In genomic region chr2:1653137-1653789, GRCh38 we compare ENCODE assay signal across 10 cellular contexts.
DNase-seq lines count a peak whose midpoint lies in the region; ATAC-seq lines count a peak whose summit lies in the region.
"Had no signal": no experiment of that assay in that cellular context is flagged by ENCODE, and none has a peak within 500 bp of the region (broad histone marks: within the 10 kb centered on the region; RNA-seq: fewer than 3 reads in every experiment).

No MANE protein-coding gene starts in this region.

- H3K9me3 ChIP-seq in stomach smooth muscle (ENCODE audit: control insufficient read depth in 2 of 2, low read length in 2 of 2), result no peaks in the 10 kb centered on the region

- peak; percentile 94 for DNase-seq in HS-27A (ENCODE audit: low read depth)
- DNase-seq in cerebellar cortex (ENCODE audit: low spot score), result peak; percentile 36
- DNase-seq in kidney glomerular epithelial cell (lab: John Stamatoyannopoulos, UW), result peak; percentile 95
- no peak for DNase-seq in activated naive CD8-positive, alpha-beta T cell treated with anti-CD3 and anti-CD28 coated beads, Interleukin-2, amount 50 U/mL, for 24 hours
- DNase-seq: NCI-H2029 had no signal

- H3K4me3 ChIP-seq in stomach smooth muscle (ENCODE audit: low read length in 2 of 2), result peak overlapping the region; percentile 35 to 37
- H3K4me3 ChIP-seq: dorsolateral prefrontal cortex had no signal

- H3K9ac ChIP-seq in stomach smooth muscle (ENCODE audit: low read length in 2 of 2), result peak overlapping the region; percentile 58 to 60

- no peak overlapping the region for H3K4me3 Mint-ChIP-seq in activated naive CD8-positive, alpha-beta T cell treated with anti-CD3 and anti-CD28 coated beads, Interleukin-2, amount 50 U/mL, for 24 hours

- H3K27ac Mint-ChIP-seq in activated naive CD8-positive, alpha-beta T cell treated with anti-CD3 and anti-CD28 coated beads, Interleukin-2, amount 50 U/mL, for 24 hours, result no peak overlapping the region

- peaks cover 6% of the 10 kb centered on the region for H3K27me3 Mint-ChIP-seq in activated naive CD8-positive, alpha-beta T cell treated with anti-CD3 and anti-CD28 coated beads, Interleukin-2, amount 50 U/mL, for 24 hours

- no peaks in the 10 kb centered on the region for H3K36me3 Mint-ChIP-seq in activated naive CD8-positive, alpha-beta T cell treated with anti-CD3 and anti-CD28 coated beads, Interleukin-2, amount 50 U/mL, for 24 hours (ENCODE audit: low read depth)

- peaks cover 37% of the 10 kb centered on the region for H3K4me1 ChIP-seq in stomach smooth muscle (ENCODE audit: control insufficient read depth, insufficient read depth, low read length)

- H3K27me3 ChIP-seq in stomach smooth muscle (ENCODE audit: control insufficient read depth in 1 of 2, insufficient read depth in 2 of 2, low read length in 2 of 2), result no peaks in the 10 kb centered on the region

- ATAC-seq in HG03108 (IDR thresholded peaks at IDR 0.05; ENCODE audit: unreplicated experiment) (no peak), GM19324 (IDR thresholded peaks at IDR 0.05; ENCODE audit: low FRiP score, unreplicated experiment) (no peak), GM21723 (IDR thresholded peaks at IDR 0.05; ENCODE audit: unreplicated experiment) (no peak)
- ATAC-seq in activated naive CD8-positive, alpha-beta T cell treated with anti-CD3 and anti-CD28 coated beads, Interleukin-2, amount 50 U/mL, for 24 hours, result no peak

- H3K4me1 Mint-ChIP-seq in activated naive CD8-positive, alpha-beta T cell treated with anti-CD3 and anti-CD28 coated beads, Interleukin-2, amount 50 U/mL, for 24 hours, result no peaks in the 10 kb centered on the region

- H3K36me3 ChIP-seq in stomach smooth muscle (ENCODE audit: control insufficient read depth in 2 of 2, insufficient read depth in 2 of 2, low read length in 2 of 2), result peaks cover 12 to 18% of the 10 kb centered on the region in 2 donors

- H3K27ac ChIP-seq in stomach smooth muscle (ENCODE audit: low read length), result peak overlapping the region; percentile 91

- no peaks in the 10 kb centered on the region for H3K9me3 Mint-ChIP-seq in activated naive CD8-positive, alpha-beta T cell treated with anti-CD3 and anti-CD28 coated beads, Interleukin-2, amount 50 U/mL, for 24 hours
